11 cellular contexts compared by ENCODE assay signal in the genomic region with DNA sequence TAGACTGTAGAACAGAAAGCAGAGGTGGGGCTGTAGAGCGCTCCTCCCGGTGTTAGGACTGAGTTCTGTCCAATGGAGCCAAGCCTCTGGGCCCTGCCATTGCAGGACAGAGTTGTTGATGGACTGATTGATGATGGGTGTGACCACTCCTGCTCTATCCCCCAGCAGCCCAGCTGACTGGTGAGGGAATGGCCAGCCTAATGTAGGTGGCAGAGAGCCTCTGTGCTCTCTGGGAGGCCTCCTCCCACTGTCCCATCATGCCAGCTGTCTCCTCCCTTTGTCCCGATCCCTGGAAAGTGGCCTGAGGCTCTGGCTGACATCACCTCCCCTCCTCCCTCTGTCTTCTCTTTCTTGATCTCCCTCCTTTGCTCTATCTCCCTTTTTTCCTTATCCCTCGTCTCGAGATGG. TPM values are rescaled to one million over a fixed set of nuclear protein-coding genes. Genes with fewer than 3 reads are reported as not detected.
DNase-seq lines count a peak whose midpoint lies in the region; ATAC-seq, FAIRE-seq and TF ChIP-seq lines count a peak whose summit lies in the region.
"Had no signal": no experiment of that assay in that cellular context is flagged by ENCODE, and none has a peak within 500 bp of the region (broad histone marks: within the 10 kb centered on the region; RNA-seq: fewer than 3 reads in every experiment).

No MANE protein-coding gene starts in this region.

- H3K4me1 ChIP-seq in SK-N-SH (ENCODE audit: control insufficient read depth in 1 of 2, insufficient read depth in 2 of 2, low read depth in 1 of 2, low read length in 1 of 2) (peaks cover 0 to 16% of the 10 kb centered on the region in 2 experiments; a peak in 2 of 4 replicates), neural progenitor cell (peaks cover 29% of the 10 kb centered on the region)
- no peaks in the 10 kb centered on the region for H3K4me1 ChIP-seq in naive thymus-derived CD4-positive, alpha-beta T cell (ENCODE audit: control insufficient read depth in 2 of 2, insufficient read depth in 2 of 2, low read length in 2 of 2)

- H3K4me3 Mint-ChIP-seq in glutamatergic neuron (ENCODE audit: unreplicated experiment) (peak overlapping the region; percentile 92), neural progenitor cell (peak overlapping the region; percentile 90)
- peak overlapping the region in 3 of 10 donors; percentile 12 to 71 (median 35) for H3K4me3 Mint-ChIP-seq in naive thymus-derived CD4-positive, alpha-beta T cell
- H3K4me3 Mint-ChIP-seq: CD4-positive, CD25-positive, alpha-beta regulatory T cell had no signal

- CTCF ChIA-PET in AG04449 (lab: Yijun Ruan, JAX), result interaction anchor here (1.1 to 12.6 kb wide), 5 partner anchors 16 to 196 kb away, joined by 3 to 153 read pairs (median 4); a partner anchor contains a TSS
- CTCF ChIA-PET in SK-N-SH (lab: Yijun Ruan, JAX), result interaction anchor here (0.8 to 3.7 kb wide), 4 partner anchors 10 to 57 kb away, joined by 3 to 13 read pairs (median 6); a partner anchor contains a TSS
- CTCF ChIA-PET in naive thymus-derived CD4-positive, alpha-beta T cell (lab: Charles Lee), result no interaction called here

- TF ChIP-seq EP300 in SK-N-SH (IDR thresholded peaks at IDR 0.05; ENCODE audit: borderline replicate concordance in 1 of 2, low read depth in 1 of 2, low read length in 1 of 2), result no peak

- H3K27ac ChIP-seq in SK-N-SH (ENCODE audit: low read depth in 2 of 2, low read length in 1 of 2) (peak overlapping the region in 1 of 2 experiments; percentile 92; a peak in 2 of 4 replicates), neural progenitor cell (peak overlapping the region; percentile 91)
- no peak overlapping the region for H3K27ac ChIP-seq in naive thymus-derived CD4-positive, alpha-beta T cell (ENCODE audit: low read depth, low read length)
- H3K27ac ChIP-seq: neutrophil had no signal

- H3F3A ChIP-seq in SK-N-SH (replicated peaks; ENCODE audit: insufficient read depth), result no peaks in the 10 kb centered on the region
- peaks cover 48% of the 10 kb centered on the region for H3F3A ChIP-seq in neural progenitor cell (ENCODE audit: low read depth)

- peaks cover 6% of the 10 kb centered on the region for H3K36me3 Mint-ChIP-seq in glutamatergic neuron (ENCODE audit: unreplicated experiment)
- peaks cover 18% of the 10 kb centered on the region for H3K36me3 Mint-ChIP-seq in neural progenitor cell
- no peaks in the 10 kb centered on the region for H3K36me3 Mint-ChIP-seq in naive thymus-derived CD4-positive, alpha-beta T cell
- H3K36me3 Mint-ChIP-seq: CD4-positive, CD25-positive, alpha-beta regulatory T cell had no signal

- H3K4me1 Mint-ChIP-seq in glutamatergic neuron (ENCODE audit: low read depth, unreplicated experiment) (peaks cover 22% of the 10 kb centered on the region), neural progenitor cell (peaks cover 43% of the 10 kb centered on the region)
- H3K4me1 Mint-ChIP-seq in naive thymus-derived CD4-positive, alpha-beta T cell, result peaks cover 0 to 5% (median 3%) of the 10 kb centered on the region in 7 donors

- H3K36me3 ChIP-seq in SK-N-SH (replicated peaks in 1 of 2; ENCODE audit: control insufficient read depth in 1 of 2, insufficient read depth in 2 of 2, low read length in 1 of 2) (no peaks in the 10 kb centered on the region), neural progenitor cell (peaks cover 3% of the 10 kb centered on the region)
- no peaks in the 10 kb centered on the region for H3K36me3 ChIP-seq in naive thymus-derived CD4-positive, alpha-beta T cell (ENCODE audit: control insufficient read depth in 2 of 3, insufficient read depth in 3 of 3, low read length in 3 of 3)
- H3K36me3 ChIP-seq: neutrophil had no signal

- H3K27me3 ChIP-seq in SK-N-SH (ENCODE audit: insufficient read depth) (no peaks in the 10 kb centered on the region), neural progenitor cell (no peaks in the 10 kb centered on the region)
- H3K27me3 ChIP-seq in naive thymus-derived CD4-positive, alpha-beta T cell (ENCODE audit: control insufficient read depth in 2 of 2, insufficient read depth in 2 of 2, low read length in 2 of 2), result no peaks in the 10 kb centered on the region

- peak overlapping the region; percentile 78; the same call in 1 of the 2 replicates for H2AFZ ChIP-seq in SK-N-SH (ENCODE audit: low read depth)
- no peak overlapping the region for H2AFZ ChIP-seq in neural progenitor cell (replicated peaks)

- H3K27me3 Mint-ChIP-seq in glutamatergic neuron (ENCODE audit: unreplicated experiment), result peaks cover 22% of the 10 kb centered on the region
- H3K27me3 Mint-ChIP-seq in neural progenitor cell (ENCODE audit: insufficient read depth, low read depth), result peaks cover 12% of the 10 kb centered on the region
- peaks cover 27 to 40% (median 33%) of the 10 kb centered on the region in 5 donors for H3K27me3 Mint-ChIP-seq in naive thymus-derived CD4-positive, alpha-beta T cell

- H3K9me3 Mint-ChIP-seq in glutamatergic neuron (ENCODE audit: unreplicated experiment) (peaks cover 22% of the 10 kb centered on the region), neural progenitor cell (no peaks in the 10 kb centered on the region)
- H3K9me3 Mint-ChIP-seq in naive thymus-derived CD4-positive, alpha-beta T cell, result peaks cover 0 to 3% (median 0%) of the 10 kb centered on the region in 11 donors

- H3K27ac Mint-ChIP-seq in glutamatergic neuron (ENCODE audit: unreplicated experiment) (peak overlapping the region; percentile 99), neural progenitor cell (peak overlapping the region; percentile 94)
- no peak overlapping the region for H3K27ac Mint-ChIP-seq in naive thymus-derived CD4-positive, alpha-beta T cell

- WGBS in SK-N-SH (ENCODE audit: low lambda C conversion rate), result 32% methylated on average over 5 of the region's 5 CpGs

- DNase-seq in AG04449 (ENCODE audit: low read depth, low spot score) (no peak), SK-N-SH (peak; percentile 81), glutamatergic neuron (peak; percentile 77), neural progenitor cell (ENCODE audit: low spot score) (no peak), urothelium cell line (ENCODE audit: low spot score) (no peak), SW480 (ENCODE audit: low spot score) (no peak), NCI-H1092 (lab: John Stamatoyannopoulos, UW) (no peak)
- DNase-seq in naive thymus-derived CD4-positive, alpha-beta T cell, result no peak
- DNase-seq: CD4-positive, CD25-positive, alpha-beta regulatory T cell; NCI-H1105 treated with DMSO at 0.1 percent for 48 hours had no signal

- peak overlapping the region; percentile 74 for H3K4me3 ChIP-seq in AG04449 (ENCODE audit: low read depth, low read length)
- H3K4me3 ChIP-seq in SK-N-SH (ENCODE audit: low read depth in 2 of 2, low read length in 1 of 2), result peak overlapping the region in 1 of 2 experiments; percentile 57; a peak in 2 of 4 replicates
- H3K4me3 ChIP-seq in neural progenitor cell, result peak overlapping the region; percentile 58
- H3K4me3 ChIP-seq in naive thymus-derived CD4-positive, alpha-beta T cell (ENCODE audit: low read length), result no peak overlapping the region

- no peak for TF ChIP-seq RAD21 in SK-N-SH (IDR thresholded peaks at IDR 0.05; ENCODE audit: low read length)

- POLR2A ChIA-PET in AG04449 (lab: Yijun Ruan, JAX), result interaction anchor here (0.9 to 1.5 kb wide), 2 partner anchors 11 to 43 kb away, joined by 4 read pairs; a partner anchor contains a TSS
- POLR2A ChIA-PET in SK-N-SH (lab: Yijun Ruan, JAX), result interaction anchor here (0.9 to 5.6 kb wide), 3 partner anchors 11 to 43 kb away, joined by 3 to 45 read pairs (median 22); a partner anchor contains a TSS
- POLR2A ChIA-PET in naive thymus-derived CD4-positive, alpha-beta T cell (lab: Charles Lee), result no interaction called here

- H3K79me2 ChIP-seq in SK-N-SH (ENCODE audit: insufficient read depth), result peaks cover 6% of the 10 kb centered on the region; the same call in 1 of the 2 replicates
- H3K79me2 ChIP-seq in neural progenitor cell (ENCODE audit: low read depth), result peaks cover 52% of the 10 kb centered on the region

- H3K4me2 ChIP-seq in SK-N-SH, result peak overlapping the region; percentile 68
- H3K4me2 ChIP-seq in neural progenitor cell, result peak overlapping the region; percentile 76

- H3K9me3 ChIP-seq in SK-N-SH (no peaks in the 10 kb centered on the region), neural progenitor cell (ENCODE audit: low read depth) (no peaks in the 10 kb centered on the region)
- H3K9me3 ChIP-seq in naive thymus-derived CD4-positive, alpha-beta T cell (ENCODE audit: control insufficient read depth in 2 of 3, low read length in 3 of 3), result no peaks in the 10 kb centered on the region
- H3K9me3 ChIP-seq: neutrophil had no signal

- no peak for ATAC-seq in naive thymus-derived CD4-positive, alpha-beta T cell

- H3K9ac ChIP-seq in SK-N-SH, result peak overlapping the region; percentile 66; the same call in 1 of the 2 replicates
- peak overlapping the region; percentile 23 for H3K9ac ChIP-seq in neural progenitor cell

- H3K9me2 ChIP-seq in SK-N-SH, result no peaks in the 10 kb centered on the region

- H4K20me1 ChIP-seq in SK-N-SH (ENCODE audit: insufficient read depth) (no peaks in the 10 kb centered on the region), neural progenitor cell (ENCODE audit: low read depth) (peaks cover 53% of the 10 kb centered on the region)

- no peak for FAIRE-seq in urothelium cell line (lab: Jason Lieb, UNC)

- intact Hi-C loops in naive thymus-derived CD4-positive, alpha-beta T cell (cut with micrococcal nuclease), result no loop called here

- TF ChIP-seq CTCF in AG04449 (IDR thresholded peaks at IDR 0.05; ENCODE audit: insufficient read depth, low read length, missing control alignments) (no peak), SK-N-SH (IDR thresholded peaks at IDR 0.05) (no peak), glutamatergic neuron (IDR thresholded peaks at IDR 0.05; ENCODE audit: partially characterized antibody, unreplicated experiment) (no peak), neural progenitor cell (IDR thresholded peaks at IDR 0.05) (no peak)

RNA-seq across cellular contexts. Expression of a gene that starts 0.8 kb away (rescaled TPM):
- 2.6 and 4.4 TPM in 2 replicates for polyA plus RNA-seq in SK-N-SH (2012; rRNA removed)
- polyA plus RNA-seq in SK-N-SH (2012; cell fraction: cytosol; rRNA removed), result 1.8 and 3.4 TPM in 2 replicates
- 9.6 and 13.4 TPM in 2 replicates for polyA plus RNA-seq in SK-N-SH (2012; cell fraction: nucleus; rRNA removed)
- total RNA-seq in glutamatergic neuron (ENCODE audit: unreplicated experiment) (90.4 TPM), neural progenitor cell (ENCODE audit: low replicate concordance) (21.7 and 74.3 TPM in 2 replicates)
- total RNA-seq in naive thymus-derived CD4-positive, alpha-beta T cell, result not detected
- not detected for polyA plus RNA-seq in naive thymus-derived CD4-positive, alpha-beta T cell
- total RNA-seq: CD4-positive, CD25-positive, alpha-beta regulatory T cell had no signal
- polyA plus RNA-seq: CD4-positive, CD25-positive, alpha-beta regulatory T cell had no signal

RNA-seq across cellular contexts. Expression of a gene that starts 8.4 kb away (rescaled TPM):
- polyA plus RNA-seq in SK-N-SH (2012; rRNA removed), result not detected in 2 replicates
- not detected in 2 replicates for polyA plus RNA-seq in SK-N-SH (2012; cell fraction: cytosol; rRNA removed)
- polyA plus RNA-seq in SK-N-SH (2012; cell fraction: nucleus; rRNA removed), result 0.04 TPM in 1 of 2 replicates, not detected in the other
- total RNA-seq in glutamatergic neuron (ENCODE audit: unreplicated experiment), result not detected
- not detected in 2 replicates for total RNA-seq in neural progenitor cell (ENCODE audit: low replicate concordance)
- total RNA-seq in naive thymus-derived CD4-positive, alpha-beta T cell, result not detected
- not detected for polyA plus RNA-seq in naive thymus-derived CD4-positive, alpha-beta T cell
- total RNA-seq: CD4-positive, CD25-positive, alpha-beta regulatory T cell had no signal
- polyA plus RNA-seq: CD4-positive, CD25-positive, alpha-beta regulatory T cell had no signal

RNA-seq across cellular contexts. Expression of a gene that starts 11.5 kb away (rescaled TPM):
- polyA plus RNA-seq in SK-N-SH (2012; rRNA removed), result 20.6 and 27.2 TPM in 2 replicates
- polyA plus RNA-seq in SK-N-SH (2012; cell fraction: cytosol; rRNA removed), result 6.7 and 12.0 TPM in 2 replicates
- 94.2 and 116 TPM in 2 replicates for polyA plus RNA-seq in SK-N-SH (2012; cell fraction: nucleus; rRNA removed)
- 70.6 TPM for total RNA-seq in glutamatergic neuron (ENCODE audit: unreplicated experiment)
- 22.2 and 80.8 TPM in 2 replicates for total RNA-seq in neural progenitor cell (ENCODE audit: low replicate concordance)
- 10 to 100 TPM in 3 of 5 experiments, 1 to 10 TPM in 2; 1.9 to 30.0 (median 22.6) TPM for total RNA-seq in naive thymus-derived CD4-positive, alpha-beta T cell
- 10 to 100 TPM in 1 of 2 donors, 1 to 10 TPM in 1; 9.7 to 10.8 TPM for polyA plus RNA-seq in naive thymus-derived CD4-positive, alpha-beta T cell

RNA-seq across cellular contexts. Expression of a gene that starts 12.7 kb away (rescaled TPM):
- 0.13 TPM in 1 of 2 replicates, not detected in the other for polyA plus RNA-seq in SK-N-SH (2012; rRNA removed)
- not detected in 2 replicates for polyA plus RNA-seq in SK-N-SH (2012; cell fraction: cytosol; rRNA removed)
- polyA plus RNA-seq in SK-N-SH (2012; cell fraction: nucleus; rRNA removed), result not detected in 2 replicates
- not detected for total RNA-seq in glutamatergic neuron (ENCODE audit: unreplicated experiment)
- 4.3 and 6.9 TPM in 2 replicates for total RNA-seq in neural progenitor cell (ENCODE audit: low replicate concordance)
- total RNA-seq in naive thymus-derived CD4-positive, alpha-beta T cell, result not detected
- not detected for polyA plus RNA-seq in naive thymus-derived CD4-positive, alpha-beta T cell
- polyA plus RNA-seq: CD4-positive, CD25-positive, alpha-beta regulatory T cell had no signal

RNA-seq across cellular contexts. Expression of a gene that starts 42.9 kb away (rescaled TPM):
- polyA plus RNA-seq in SK-N-SH (2012; rRNA removed), result 266 and 444 TPM in 2 replicates
- 167 and 172 TPM in 2 replicates for polyA plus RNA-seq in SK-N-SH (2012; cell fraction: cytosol; rRNA removed)
- 987 and 2,028 TPM in 2 replicates for polyA plus RNA-seq in SK-N-SH (2012; cell fraction: nucleus; rRNA removed)
- 355 TPM for total RNA-seq in glutamatergic neuron (ENCODE audit: unreplicated experiment)
- 264 and 298 TPM in 2 replicates for total RNA-seq in neural progenitor cell (ENCODE audit: low replicate concordance)
- 100 to 1,000 TPM; 176 to 213 (median 196) TPM for total RNA-seq in naive thymus-derived CD4-positive, alpha-beta T cell
- polyA plus RNA-seq in naive thymus-derived CD4-positive, alpha-beta T cell, result 10 to 100 TPM; 57.5 to 94.5 TPM

Comparison
In these comparisons a context has a peak if more than half of its experiments do, and no peak if none do; other contexts are left out.
1. DNase-seq: peak in SK-N-SH (single experiment) and glutamatergic neuron (single experiment); none in AG04449 (single experiment), neural progenitor cell (single experiment), urothelium cell line (single experiment), SW480 (single experiment), naive thymus-derived CD4-positive, alpha-beta T cell (0 of 9) and NCI-H1092 (single experiment).
2. H3K27ac Mint-ChIP-seq: peak in glutamatergic neuron (single experiment) and neural progenitor cell (single experiment); none in naive thymus-derived CD4-positive, alpha-beta T cell (0 of 9).
3. RNA of a gene that starts 0.8 kb away (total RNA-seq): 90.4 TPM in glutamatergic neuron (single experiment) and 21.7 to 74.3 TPM in neural progenitor cell; not detected in naive thymus-derived CD4-positive, alpha-beta T cell; every median in the first group is over 10 times any median in the second.